In the genomic region with DNA sequence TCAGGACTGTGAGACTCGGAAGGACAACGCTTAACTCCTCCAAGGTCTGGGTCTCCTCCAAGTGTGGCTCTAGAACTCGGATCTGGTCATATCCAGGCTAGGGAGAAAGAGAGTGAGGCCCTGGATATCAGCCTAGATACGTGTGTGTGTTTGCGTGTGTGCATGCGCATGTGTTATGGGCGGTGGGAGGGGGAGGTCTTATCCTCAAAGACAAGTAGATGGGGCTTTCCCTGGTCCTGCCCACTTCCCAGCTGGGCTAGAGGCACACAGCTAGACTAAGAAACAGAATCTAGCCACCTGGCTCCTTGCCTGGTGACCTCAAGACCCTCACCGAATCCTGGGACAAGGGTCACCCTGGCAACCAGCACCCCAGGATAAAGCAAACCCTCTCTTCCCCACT, we compare ENCODE assay signal across 25 cellular contexts. TPM values are rescaled to one million over a fixed set of nuclear protein-coding genes. Genes with fewer than 3 reads are reported as not detected.
DNase-seq lines count a peak whose midpoint lies in the region; ATAC-seq, FAIRE-seq and TF ChIP-seq lines count a peak whose summit lies in the region.
"Had no signal": no experiment of that assay in that cellular context is flagged by ENCODE, and none has a peak within 500 bp of the region (broad histone marks: within the 10 kb centered on the region; RNA-seq: fewer than 3 reads in every experiment).

No MANE protein-coding gene starts in this region.

- no peak for TF ChIP-seq POLR2A in K562 (conservative IDR thresholded peaks at IDR 0.05)

- H2AFZ ChIP-seq in K562 (ENCODE audit: low read depth, low read length) (peak overlapping the region; percentile 30; the same call in 1 of the 2 replicates), trophoblast cell (ENCODE audit: insufficient read depth, low read length, poor library complexity) (no peak overlapping the region)

- no peak for FAIRE-seq in K562 (lab: Jason Lieb, UNC)
- FAIRE-seq in kidney (lab: Jason Lieb, UNC) = no peak
- FAIRE-seq: GM12891 had no signal

- no peak for TF ChIP-seq RAD21 in K562 (CRISPR knock-in tag; conservative IDR thresholded peaks at IDR 0.05 in 1 of 2, IDR thresholded peaks at IDR 0.05 in 1 of 2)

- 57% methylated on average over 7 of the region's 8 CpGs for WGBS in K562 (ENCODE audit: insufficient coverage, low coverage, missing lambda C conversion rate)
- WGBS in trophoblast cell (ENCODE audit: extremely low coverage, insufficient coverage, insufficient read length) = no CpG with 5 or more reads among the region's 8 CpGs

- H4K20me1 ChIP-seq in BLaER1 treated with 17β-estradiol and CSF1 and Interleukin-3, amounts not matched to agents 10 nM and 100 nM = no peaks in the 10 kb centered on the region
- no peaks in the 10 kb centered on the region for H4K20me1 ChIP-seq in K562 (replicated peaks; ENCODE audit: control insufficient read depth, insufficient read depth, low read length)

- no peak overlapping the region for H2BK5ac ChIP-seq in trophoblast cell (ENCODE audit: low read depth, low read length, poor library complexity)

- in situ Hi-C loops in K562 (cut with MboI) = no loop called here

- DNase-seq in K562 (ENCODE audit: extremely low read depth in 1 of 4, low spot score in 3 of 4) (peak in 1 of 4 experiments; percentile 34), kidney (no peak), trophoblast cell (no peak), AG08396 (ENCODE audit: low spot score) (no peak), SJCRH30 (no peak), NCI-H2107 (lab: John Stamatoyannopoulos, UW) (no peak)
- DNase-seq: Calu3, DMS79 treated with DMSO at 0.1 percent for 48 hours, GF-D8, Karpas-422, MV-4-11, NCI-H1105 treated with DMSO at 0.1 percent for 48 hours, NCI-H146, NCI-H2029, NCI-H446 treated with DMSO at 0.1 percent for 48 hours, NCI-H526, RPMI8226, SHP77 treated with DMSO at 0.1 percent for 48 hours, SW 1271 had no signal

- intact Hi-C loops in K562 (cut with micrococcal nuclease) (no loop called here), kidney (cut with DNase I) (no loop called here)

- no peaks in the 10 kb centered on the region for H3K9me3 ChIP-seq in BLaER1 treated with 17β-estradiol and CSF1 and Interleukin-3, amounts not matched to agents 10 nM and 100 nM (replicated peaks in 1 of 11)
- H3K9me3 ChIP-seq in K562 (replicated peaks; ENCODE audit: control insufficient read depth, insufficient read depth, low read depth, low read length) (no peaks in the 10 kb centered on the region), kidney (ENCODE audit: control insufficient read depth in 1 of 2, low read length in 2 of 2) (no peaks in the 10 kb centered on the region), trophoblast cell (ENCODE audit: insufficient read depth, low read depth, low read length) (peaks cover 7% of the 10 kb centered on the region), SJCRH30 (replicated peaks) (no peaks in the 10 kb centered on the region)
- H3K9me3 ChIP-seq: SK-N-SH had no signal

- no peak overlapping the region for H3K27ac ChIP-seq in BLaER1 treated with 17β-estradiol and CSF1 and Interleukin-3, amounts not matched to agents 10 nM and 100 nM
- H3K27ac ChIP-seq in K562 (ENCODE audit: extremely low read depth, low read depth, low read length) (no peak overlapping the region), kidney (ENCODE audit: low read depth in 2 of 2, low read length in 2 of 2) (peak overlapping the region; percentile 32 to 71), trophoblast cell (ENCODE audit: low read depth, low read length) (no peak overlapping the region), SJCRH30 (no peak overlapping the region)
- H3K27ac ChIP-seq: HL-60 had no signal

- H4K91ac ChIP-seq in trophoblast cell (ENCODE audit: low read depth, low read length) = no peak overlapping the region

- H3K9me1 ChIP-seq in K562 (ENCODE audit: control insufficient read depth, insufficient read depth, low read length) = no peaks in the 10 kb centered on the region

- peaks cover 23% of the 10 kb centered on the region for H3K79me1 ChIP-seq in trophoblast cell (ENCODE audit: low read length)

- no peak for ATAC-seq in K562
- ATAC-seq: HCT116 had no signal

- no peak overlapping the region for H3K4me3 ChIP-seq in BLaER1 treated with 17β-estradiol and CSF1 and Interleukin-3, amounts not matched to agents 10 nM and 100 nM
- H3K4me3 ChIP-seq in K562 (no peak overlapping the region), kidney (ENCODE audit: low read length in 2 of 2) (no peak overlapping the region), trophoblast cell (ENCODE audit: low read depth, low read length) (no peak overlapping the region), SJCRH30 (no peak overlapping the region)

- H3K4me1 ChIP-seq in BLaER1 treated with 17β-estradiol and CSF1 and Interleukin-3, amounts not matched to agents 10 nM and 100 nM = peaks cover 69 to 88% (median 80%) of the 10 kb centered on the region in 10 experiments
- H3K4me1 ChIP-seq in K562 (replicated peaks in 1 of 2; ENCODE audit: control insufficient read depth in 2 of 2, insufficient read depth in 2 of 2, low read length in 2 of 2) (peaks cover 28 to 58% of the 10 kb centered on the region in 2 experiments), kidney (ENCODE audit: control insufficient read depth in 1 of 2, insufficient read depth in 1 of 2, low read depth in 1 of 2, low read length in 2 of 2) (peaks cover 28 to 37% of the 10 kb centered on the region in 2 donors), trophoblast cell (ENCODE audit: control insufficient read depth in 1 of 2, insufficient read depth in 2 of 2, low read length in 2 of 2) (peaks cover 47 to 56% of the 10 kb centered on the region in 2 experiments), SJCRH30 (peaks cover 9% of the 10 kb centered on the region)

- CTCF ChIA-PET in K562 (lab: Yijun Ruan, JAX; ENCODE audit: low intra/inter-chr PET ratio) = no interaction called here

- no peaks in the 10 kb centered on the region for H3K27me3 ChIP-seq in BLaER1 treated with 17β-estradiol and CSF1 and Interleukin-3, amounts not matched to agents 10 nM and 100 nM
- H3K27me3 ChIP-seq in K562 (ENCODE audit: control insufficient read depth in 2 of 2, insufficient read depth in 2 of 2, low read length in 2 of 2) = no peaks in the 10 kb centered on the region
- H3K27me3 ChIP-seq in trophoblast cell (ENCODE audit: insufficient read depth, low read length) = no peaks in the 10 kb centered on the region
- H3K27me3 ChIP-seq in SJCRH30 = 0 out of 2 replicates have a peak, but pooled peaks cover 5% of the 10 kb centered on the region

- H3K79me2 ChIP-seq in K562 (ENCODE audit: control insufficient read depth, insufficient read depth, low read length) = no peaks in the 10 kb centered on the region
- peaks cover 1% of the 10 kb centered on the region for H3K79me2 ChIP-seq in trophoblast cell (ENCODE audit: control insufficient read depth, insufficient read depth, low read length, poor library complexity)

- no peak overlapping the region for H3K4ac ChIP-seq in trophoblast cell (ENCODE audit: low read depth, low read length)

- no peak overlapping the region for H3K23ac ChIP-seq in trophoblast cell (ENCODE audit: low read length)

- H2BK120ac ChIP-seq in trophoblast cell (ENCODE audit: insufficient read depth, low read length, poor library complexity) = no peak overlapping the region

- TF ChIP-seq EP300 in K562 (IDR thresholded peaks at IDR 0.05; ENCODE audit: low read length) = no peak

- BruUV-seq in K562 (replicated peaks; lab: Mats Ljungman, UMichigan) = no TSS peak

- no peak overlapping the region for H4K12ac ChIP-seq in trophoblast cell (ENCODE audit: low read depth, low read length)

- H2BK12ac ChIP-seq in trophoblast cell (ENCODE audit: low read length) = peak overlapping the region; percentile 19

- TF ChIP-seq CTCF in K562 (IDR thresholded peaks at IDR 0.05 in 2 of 3, conservative IDR thresholded peaks at IDR 0.05 in 1 of 3; ENCODE audit: insufficient read depth in 2 of 3, low read depth in 1 of 3, low read length in 3 of 3) (no peak), kidney (IDR thresholded peaks at IDR 0.05; ENCODE audit: borderline replicate concordance, extremely low read depth, insufficient read depth) (no peak)

- no peak overlapping the region for H4K8ac ChIP-seq in trophoblast cell (ENCODE audit: low read depth, low read length)

- POLR2A ChIA-PET in K562 (lab: Yijun Ruan, JAX) = interaction anchor here (0.5 to 2.4 kb wide), 3 partner anchors 9 to 49 kb away, joined by 4 to 7 read pairs (median 4); a partner anchor contains a TSS

- no peak overlapping the region for H2AK5ac ChIP-seq in trophoblast cell (ENCODE audit: low read length)

- no peak overlapping the region for H3K14ac ChIP-seq in trophoblast cell (ENCODE audit: low read length)

- H3K9ac ChIP-seq in BLaER1 treated with 17β-estradiol and CSF1 and Interleukin-3, amounts not matched to agents 10 nM and 100 nM = no peak overlapping the region
- H3K9ac ChIP-seq in K562 (ENCODE audit: insufficient read depth in 1 of 2, low read depth in 2 of 2, low read length in 2 of 2) (no peak overlapping the region), kidney (ENCODE audit: low read length in 2 of 2) (no peak overlapping the region), trophoblast cell (ENCODE audit: low read length) (no peak overlapping the region)
- H3K9ac ChIP-seq: SK-N-SH had no signal

- peak overlapping the region; percentile 65 to 93 (median 85); a peak in 21 of 22 replicates for H3K4me2 ChIP-seq in BLaER1 treated with 17β-estradiol and CSF1 and Interleukin-3, amounts not matched to agents 10 nM and 100 nM
- H3K4me2 ChIP-seq in K562 (ENCODE audit: insufficient read depth, low read length) (no peak overlapping the region), trophoblast cell (ENCODE audit: low read length) (no peak overlapping the region)
- H3K4me2 ChIP-seq: SK-N-SH had no signal

- no peak overlapping the region for H3K18ac ChIP-seq in trophoblast cell (ENCODE audit: low read length)

- no peaks in the 10 kb centered on the region for H3K36me3 ChIP-seq in BLaER1 treated with 17β-estradiol and CSF1 and Interleukin-3, amounts not matched to agents 10 nM and 100 nM
- H3K36me3 ChIP-seq in K562 (ENCODE audit: control insufficient read depth, insufficient read depth, low read length) (no peaks in the 10 kb centered on the region), kidney (ENCODE audit: control insufficient read depth in 1 of 2, insufficient read depth in 2 of 2, low read length in 2 of 2) (no peaks in the 10 kb centered on the region), trophoblast cell (ENCODE audit: control insufficient read depth in 1 of 2, insufficient read depth in 2 of 2, low read length in 2 of 2) (no peaks in the 10 kb centered on the region), SJCRH30 (no peaks in the 10 kb centered on the region)

RNA-seq across cellular contexts. Expression of a gene that starts 13.2 kb away (rescaled TPM):
- total RNA-seq in K562 (2011; cell fraction: chromatin; rRNA removed; ENCODE audit: low replicate concordance) = 1.5 and 2.5 TPM in 2 replicates
- 0.66 and 1.5 TPM in 2 replicates for total RNA-seq in K562 (2011; cell fraction: nucleolus; rRNA removed)
- total RNA-seq in K562 (2011; cell fraction: nucleoplasm; rRNA removed) = 1.2 and 1.6 TPM in 2 replicates
- 0.18 TPM in 1 of 2 replicates, not detected in the other for total RNA-seq in K562 (2014; rRNA removed)
- total RNA-seq in K562 (2014; rRNA removed; fragmentation: Illumina TruSeq; extraction: Trizol) = not detected in 2 replicates
- total RNA-seq in K562 (2015; rRNA removed; fragmentation: Illumina TruSeq; extraction: Trizol) = 0.14 TPM in 1 of 2 replicates, not detected in the other
- 0.47 and 0.49 TPM in 2 replicates for total RNA-seq in K562 (2021)
- 0.46 and 0.61 TPM in 2 replicates for polyA plus RNA-seq in K562 (2011; rRNA removed)
- 0.19 and 0.31 TPM in 2 replicates for polyA plus RNA-seq in K562 (2011; cell fraction: cytosol; rRNA removed)
- 1.2 and 1.9 TPM in 2 replicates for polyA plus RNA-seq in K562 (2011; cell fraction: nucleus; rRNA removed)
- 0.33 and 1.8 TPM in 2 replicates for polyA plus RNA-seq in K562 (2012)
- polyA plus RNA-seq in K562 (2014; fragmentation: Illumina TruSeq; extraction: Trizol) = 0.43 TPM in 1 of 2 replicates, not detected in the other
- 1 to 10 TPM in 1 of 2 experiments, under 1 TPM in 1; 0.21 to 1.0 TPM for polyA plus RNA-seq in K562 (2014; fragmentation: Nextera tagmentation; extraction: Ambion mirVana)
- polyA plus RNA-seq in K562 (2014; rRNA removed) = 0.69 TPM in 1 of 2 replicates, not detected in the other
- polyA minus RNA-seq in K562 (2011; rRNA and poly(A)+ RNA removed) = 0.67 TPM in 1 of 2 replicates, not detected in the other
- not detected in 2 replicates for polyA minus RNA-seq in K562 (2011; cell fraction: cytosol; rRNA and poly(A)+ RNA removed)
- polyA minus RNA-seq in K562 (2011; cell fraction: nucleus; rRNA and poly(A)+ RNA removed) = 0.78 and 0.81 TPM in 2 replicates
- total RNA-seq in kidney = 7.1 TPM
- 3.7 TPM for polyA plus RNA-seq in kidney (ENCODE audit: insufficient read depth, low read depth, low replicate concordance)
- polyA plus RNA-seq in trophoblast cell (2013) = 1.1 and 1.2 TPM in 2 replicates
- total RNA-seq in SJCRH30 (2014; rRNA removed; shearing (Covaris generic)) = 0.57 TPM in 1 of 2 replicates, not detected in the other
- total RNA-seq: Calu3, H4 had no signal

RNA-seq across cellular contexts. Expression of a gene that starts 48.6 kb away (rescaled TPM):
- total RNA-seq in K562 (2011; cell fraction: chromatin; rRNA removed; ENCODE audit: low replicate concordance) = 16.9 and 22.0 TPM in 2 replicates
- total RNA-seq in K562 (2011; cell fraction: nucleolus; rRNA removed) = 16.6 and 19.2 TPM in 2 replicates
- 25.1 and 30.4 TPM in 2 replicates for total RNA-seq in K562 (2011; cell fraction: nucleoplasm; rRNA removed)
- total RNA-seq in K562 (2014; rRNA removed) (65.8 and 86.0 TPM in 2 replicates), K562 (2014; rRNA removed; fragmentation: Illumina TruSeq; extraction: Trizol) (130 and 132 TPM in 2 replicates), K562 (2015; rRNA removed; fragmentation: Illumina TruSeq; extraction: Trizol) (107 and 119 TPM in 2 replicates), K562 (2021) (86.9 and 90.1 TPM in 2 replicates), kidney (21.3 TPM)
- polyA plus RNA-seq in K562 (2011; rRNA removed) (113 and 137 TPM in 2 replicates), K562 (2014; fragmentation: Illumina TruSeq; extraction: Trizol) (116 and 156 TPM in 2 replicates), K562 (2014; fragmentation: Nextera tagmentation; extraction: Ambion mirVana) (100 to 1,000 TPM; 195 to 205 TPM), K562 (2014; rRNA removed) (87.9 and 108 TPM in 2 replicates), kidney (ENCODE audit: insufficient read depth, low read depth, low replicate concordance) (40.1 TPM)
- 95.1 and 112 TPM in 2 replicates for polyA plus RNA-seq in K562 (2011; cell fraction: cytosol; rRNA removed)
- polyA plus RNA-seq in K562 (2011; cell fraction: nucleus; rRNA removed) = 24.2 and 38.0 TPM in 2 replicates
- polyA plus RNA-seq in K562 (2012) = 81.7 and 93.9 TPM in 2 replicates
- 105 and 126 TPM in 2 replicates for polyA minus RNA-seq in K562 (2011; rRNA and poly(A)+ RNA removed)
- 34.9 and 49.9 TPM in 2 replicates for polyA minus RNA-seq in K562 (2011; cell fraction: cytosol; rRNA and poly(A)+ RNA removed)
- polyA minus RNA-seq in K562 (2011; cell fraction: nucleus; rRNA and poly(A)+ RNA removed) = 11.2 and 16.2 TPM in 2 replicates
- 32.6 and 33.1 TPM in 2 replicates for polyA plus RNA-seq in trophoblast cell (2013)
- total RNA-seq in SJCRH30 (2014; rRNA removed; shearing (Covaris generic)) = 75.2 and 77.8 TPM in 2 replicates

RNA-seq across cellular contexts. Expression of a gene that starts 59.8 kb away (rescaled TPM):
- total RNA-seq in K562 (2011; cell fraction: chromatin; rRNA removed; ENCODE audit: low replicate concordance) = 94.9 and 122 TPM in 2 replicates
- total RNA-seq in K562 (2011; cell fraction: nucleolus; rRNA removed) = 56.4 and 60.3 TPM in 2 replicates
- total RNA-seq in K562 (2011; cell fraction: nucleoplasm; rRNA removed) = 122 and 177 TPM in 2 replicates
- 47.2 and 63.5 TPM in 2 replicates for total RNA-seq in K562 (2014; rRNA removed)
- total RNA-seq in K562 (2014; rRNA removed; fragmentation: Illumina TruSeq; extraction: Trizol) = 81.6 and 89.0 TPM in 2 replicates
- 56.9 and 58.5 TPM in 2 replicates for total RNA-seq in K562 (2015; rRNA removed; fragmentation: Illumina TruSeq; extraction: Trizol)
- total RNA-seq in K562 (2021) = 74.8 and 80.1 TPM in 2 replicates
- 92.9 and 95.9 TPM in 2 replicates for polyA plus RNA-seq in K562 (2011; rRNA removed)
- polyA plus RNA-seq in K562 (2011; cell fraction: cytosol; rRNA removed) = 47.9 and 60.0 TPM in 2 replicates
- 59.9 and 67.0 TPM in 2 replicates for polyA plus RNA-seq in K562 (2011; cell fraction: nucleus; rRNA removed)
- 71.0 and 74.5 TPM in 2 replicates for polyA plus RNA-seq in K562 (2012)
- 96.1 and 111 TPM in 2 replicates for polyA plus RNA-seq in K562 (2014; fragmentation: Illumina TruSeq; extraction: Trizol)
- polyA plus RNA-seq in K562 (2014; fragmentation: Nextera tagmentation; extraction: Ambion mirVana) = 10 to 100 TPM; 35.2 to 41.9 TPM
- polyA plus RNA-seq in K562 (2014; rRNA removed) = 46.7 and 67.6 TPM in 2 replicates
- polyA minus RNA-seq in K562 (2011; rRNA and poly(A)+ RNA removed) = 51.7 and 54.4 TPM in 2 replicates
- 23.9 and 29.3 TPM in 2 replicates for polyA minus RNA-seq in K562 (2011; cell fraction: cytosol; rRNA and poly(A)+ RNA removed)
- 9.6 and 22.3 TPM in 2 replicates for polyA minus RNA-seq in K562 (2011; cell fraction: nucleus; rRNA and poly(A)+ RNA removed)
- 72.4 TPM for total RNA-seq in kidney
- 25.7 TPM for polyA plus RNA-seq in kidney (ENCODE audit: insufficient read depth, low read depth, low replicate concordance)
- polyA plus RNA-seq in trophoblast cell (2013) = 17.7 and 18.1 TPM in 2 replicates
- total RNA-seq in SJCRH30 (2014; rRNA removed; shearing (Covaris generic)) = 17.0 and 18.5 TPM in 2 replicates

Comparison
In these comparisons a context has a peak if more than half of its experiments do, and no peak if none do; other contexts are left out.
1. H3K27ac ChIP-seq: peak in kidney (2 of 2); none in BLaER1 treated with 17β-estradiol and CSF1 and Interleukin-3, amounts not matched to agents 10 nM and 100 nM (0 of 11), K562 (single experiment), trophoblast cell (single experiment) and SJCRH30 (single experiment).
2. H3K4me2 ChIP-seq: peak in BLaER1 treated with 17β-estradiol and CSF1 and Interleukin-3, amounts not matched to agents 10 nM and 100 nM (11 of 11); none in K562 (single experiment) and trophoblast cell (single experiment).